In genomic region chr9:126773004-126773607, GRCh38 we compare ENCODE assay signal across 9 cellular contexts. TPM values are rescaled to one million over a fixed set of nuclear protein-coding genes. Genes with fewer than 3 reads are reported as not detected.
DNase-seq lines count a peak whose midpoint lies in the region; TF ChIP-seq lines count a peak whose summit lies in the region.
"Had no signal": no experiment of that assay in that cellular context is flagged by ENCODE, and none has a peak within 500 bp of the region (broad histone marks: within the 10 kb centered on the region; RNA-seq: fewer than 3 reads in every experiment).

No MANE protein-coding gene starts in this region.

- peaks cover 4% of the 10 kb centered on the region for H3K4me1 ChIP-seq in NT2/D1 (ENCODE audit: insufficient read depth, insufficient read length)
- no peaks in the 10 kb centered on the region for H3K4me1 ChIP-seq in sigmoid colon

- WGBS in sigmoid colon, 2 donors = 50 to 54% methylated on average over 14 of the region's 14 CpGs

- H3K9me3 Mint-ChIP-seq in endothelial cell (ENCODE audit: unreplicated experiment) = no peaks in the 10 kb centered on the region

- H3K36me3 ChIP-seq in NT2/D1 (ENCODE audit: insufficient read depth, insufficient read length, low read length) (no peaks in the 10 kb centered on the region), sigmoid colon (no peaks in the 10 kb centered on the region)

- H3K4me3 ChIP-seq in NT2/D1 (ENCODE audit: insufficient read length, low read depth) (no peak overlapping the region), retinal pigment epithelial cell (ENCODE audit: low read length) (no peak overlapping the region), sigmoid colon (no peak overlapping the region)

- intact Hi-C loops in sigmoid colon (cut with DNase I) = no loop called here

- TF ChIP-seq CTCF in endothelial cell (IDR thresholded peaks at IDR 0.05; ENCODE audit: unreplicated experiment) = peak; percentile 67
- TF ChIP-seq CTCF in retinal pigment epithelial cell (conservative IDR thresholded peaks at IDR 0.05; ENCODE audit: low read depth, low read length) = peak; percentile 67
- TF ChIP-seq CTCF in sigmoid colon (IDR thresholded peaks at IDR 0.05) = peak in 1 of 4 experiments; percentile 16

- peak; percentile 36 for DNase-seq in activated CD4-positive, alpha-beta T cell treated with anti-CD3 and anti-CD28 coated beads for 48 hours
- no peak for DNase-seq in activated CD4-positive, alpha-beta T cell treated with anti-CD3 and anti-CD28 coated beads for 1 hour
- DNase-seq in NT2/D1 (ENCODE audit: low read depth, low spot score) (peak; percentile 38), endothelial cell (ENCODE audit: low spot score) (peak; percentile 40), retinal pigment epithelial cell (ENCODE audit: low read depth) (no peak), NCI-H446 (lab: John Stamatoyannopoulos, UW) (no peak), NCI-H146 (lab: John Stamatoyannopoulos, UW) (no peak), sigmoid colon (no peak)

- H3K9me3 ChIP-seq in NT2/D1 (ENCODE audit: insufficient read depth, low read length) = no peaks in the 10 kb centered on the region
- no peaks in the 10 kb centered on the region for H3K9me3 ChIP-seq in sigmoid colon

- H3K4me1 Mint-ChIP-seq in endothelial cell (ENCODE audit: unreplicated experiment) = no peaks in the 10 kb centered on the region

- peaks cover 2% of the 10 kb centered on the region for H3K27me3 ChIP-seq in NT2/D1 (ENCODE audit: insufficient read depth, insufficient read length)
- peaks cover 0 to 41% (median 5%) of the 10 kb centered on the region in 3 donors for H3K27me3 ChIP-seq in sigmoid colon

- no peak overlapping the region for H3K27ac ChIP-seq in sigmoid colon
- H3K27ac ChIP-seq: HL-60 had no signal

- H3K27me3 Mint-ChIP-seq in endothelial cell (ENCODE audit: unreplicated experiment) = peaks cover 3% of the 10 kb centered on the region

- no peak for TF ChIP-seq EP300 in sigmoid colon (IDR thresholded peaks at IDR 0.05)

- no peak overlapping the region for H3K27ac Mint-ChIP-seq in endothelial cell (ENCODE audit: unreplicated experiment)

- no peak for TF ChIP-seq POLR2A in sigmoid colon (IDR thresholded peaks at IDR 0.05)

- H3K4me3 Mint-ChIP-seq in endothelial cell (ENCODE audit: unreplicated experiment) = no peak overlapping the region

- H3K36me3 Mint-ChIP-seq in endothelial cell (ENCODE audit: low read depth, unreplicated experiment) = no peaks in the 10 kb centered on the region

- H3K9ac ChIP-seq in NT2/D1 (ENCODE audit: insufficient read length, low read depth) = no peak overlapping the region

RNA-seq across cellular contexts. Expression of gene ZBTB43, which starts 31.7 kb away (rescaled TPM):
- total RNA-seq in endothelial cell (ENCODE audit: unreplicated experiment) (16.7 TPM), sigmoid colon (10 to 100 TPM in 1 of 4 donors, 1 to 10 TPM in 3; 6.7 to 12.2 (median 7.9) TPM)
- 1 to 10 TPM; 1.8 to 4.6 (median 3.0) TPM for polyA plus RNA-seq in sigmoid colon

Comparison
In these comparisons a context has a peak if more than half of its experiments do, and no peak if none do; other contexts are left out.
1. DNase-seq: peak in activated CD4-positive, alpha-beta T cell treated with anti-CD3 and anti-CD28 coated beads for 48 hours (single experiment), NT2/D1 (single experiment) and endothelial cell (single experiment); none in activated CD4-positive, alpha-beta T cell treated with anti-CD3 and anti-CD28 coated beads for 1 hour (single experiment), retinal pigment epithelial cell (single experiment), NCI-H446 (0 of 2), NCI-H146 (single experiment) and sigmoid colon (single experiment).